Comparison of ENCODE assay signal across 1 cellular context in genomic region chr10:99330675-99330924, GRCh38.
TF ChIP-seq lines count a peak whose summit lies in the region.

No MANE protein-coding gene starts in this region.

TF ChIP-seq in HepG2, 621 proteins besides CTCF, POLR2A, EP300 and RAD21:
- TF ChIP-seq, protein P1, sequence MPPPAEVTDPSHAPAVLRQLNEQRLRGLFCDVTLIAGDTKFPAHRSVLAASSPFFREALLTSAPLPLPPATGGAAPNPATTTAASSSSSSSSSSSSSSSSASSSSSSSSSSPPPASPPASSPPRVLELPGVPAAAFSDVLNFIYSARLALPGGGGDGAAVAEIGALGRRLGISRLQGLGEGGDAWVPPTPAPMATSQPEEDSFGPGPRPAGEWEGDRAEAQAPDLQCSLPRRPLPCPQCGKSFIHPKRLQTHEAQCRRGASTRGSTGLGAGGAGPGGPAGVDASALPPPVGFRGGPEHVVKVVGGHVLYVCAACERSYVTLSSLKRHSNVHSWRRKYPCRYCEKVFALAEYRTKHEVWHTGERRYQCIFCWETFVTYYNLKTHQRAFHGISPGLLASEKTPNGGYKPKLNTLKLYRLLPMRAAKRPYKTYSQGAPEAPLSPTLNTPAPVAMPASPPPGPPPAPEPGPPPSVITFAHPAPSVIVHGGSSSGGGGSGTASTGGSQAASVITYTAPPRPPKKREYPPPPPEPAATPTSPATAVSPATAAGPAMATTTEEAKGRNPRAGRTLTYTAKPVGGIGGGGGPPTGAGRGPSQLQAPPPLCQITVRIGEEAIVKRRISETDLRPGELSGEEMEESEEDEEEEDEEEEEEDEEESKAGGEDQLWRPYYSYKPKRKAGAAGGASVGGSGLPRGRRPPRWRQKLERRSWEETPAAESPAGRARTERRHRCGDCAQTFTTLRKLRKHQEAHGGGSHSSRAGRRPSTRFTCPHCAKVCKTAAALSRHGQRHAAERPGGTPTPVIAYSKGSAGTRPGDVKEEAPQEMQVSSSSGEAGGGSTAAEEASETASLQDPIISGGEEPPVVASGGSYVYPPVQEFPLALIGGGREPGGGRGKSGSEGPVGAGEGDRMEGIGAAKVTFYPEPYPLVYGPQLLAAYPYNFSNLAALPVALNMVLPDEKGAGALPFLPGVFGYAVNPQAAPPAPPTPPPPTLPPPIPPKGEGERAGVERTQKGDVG (CRISPR knock-in tag; IDR thresholded peaks at IDR 0.05; ENCODE audit: borderline replicate concordance): peak; percentile 4; the same call in 1 of the 2 replicates
- TF ChIP-seq TBX2 (CRISPR knock-in tag; IDR thresholded peaks at IDR 0.05; ENCODE audit: borderline replicate concordance) (no peak), CBX1 (IDR thresholded peaks at IDR 0.05; ENCODE audit: low read depth) (no peak)
